In genomic region chr10:87643920-87644319, GRCh38 we compare ENCODE assay signal across 9 cellular contexts.
"Had no signal": no experiment of that assay in that cellular context is flagged by ENCODE, and none has a peak within 500 bp of the region (broad histone marks: within the 10 kb centered on the region; RNA-seq: fewer than 3 reads in every experiment).

No MANE protein-coding gene starts in this region.

- H3K9ac ChIP-seq: KMS-11 had no signal

- H3K36me3 ChIP-seq: HAP-1 had no signal

- H3K9me3 ChIP-seq: HAP-1 had no signal

- H3K27ac ChIP-seq: HL-60, KMS-11 had no signal

- H3K4me2 ChIP-seq: GM23338, KMS-11 had no signal

- DNase-seq: H7, HFFc6, KBM-7 had no signal

- H2AFZ ChIP-seq: GM23338 had no signal

- ATAC-seq: GM23338, HCT116, HepG2 had no signal

- H3K4me3 ChIP-seq: GM23338, HAP-1 had no signal

- FAIRE-seq: HepG2 had no signal
